8 cellular contexts compared by ENCODE assay signal in the genomic region with DNA sequence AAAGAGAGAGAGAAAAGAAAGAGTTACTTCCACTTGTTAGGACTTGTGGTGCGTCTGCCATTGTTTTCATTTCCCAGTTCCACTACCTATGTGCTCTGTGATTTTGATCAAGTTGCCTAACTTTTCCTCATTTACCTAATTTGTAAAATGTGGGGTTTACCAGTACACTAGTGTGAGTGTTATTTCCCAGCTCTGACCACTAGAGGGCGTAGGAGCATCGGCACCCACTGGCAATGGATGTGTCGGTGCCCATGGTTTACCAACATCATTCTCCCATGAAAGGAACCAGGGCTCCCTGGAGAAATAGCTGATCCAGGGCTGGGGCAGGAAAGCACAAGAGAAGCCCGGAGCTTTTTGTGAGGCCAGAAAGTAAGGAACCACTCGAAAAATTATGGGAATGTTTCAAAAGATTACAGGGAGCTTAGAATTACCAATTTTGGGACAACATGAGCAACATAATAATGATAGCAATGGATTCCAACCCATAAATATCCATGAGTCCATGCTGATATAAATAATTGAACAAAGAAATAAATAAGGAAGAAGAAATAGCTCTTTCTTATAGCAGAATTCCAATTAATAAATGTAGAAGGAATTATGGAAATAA. TPM values are rescaled to one million over a fixed set of nuclear protein-coding genes. Genes with fewer than 3 reads are reported as not detected.
A peak's percentile ranks its signal among the peaks of the same experiment; 100 is the strongest.
DNase-seq lines count a peak whose midpoint lies in the region; ATAC-seq and TF ChIP-seq lines count a peak whose summit lies in the region.

No MANE protein-coding gene starts in this region.

- H3K9me3 ChIP-seq in CD8-positive, alpha-beta memory T cell (ENCODE audit: low read length), result no peaks in the 10 kb centered on the region
- no peaks in the 10 kb centered on the region for H3K9me3 ChIP-seq in OCI-LY7 (ENCODE audit: low read length)
- H3K9me3 ChIP-seq in osteoblast (ENCODE audit: low read depth, low read length), result no peaks in the 10 kb centered on the region

- H4K20me1 ChIP-seq in OCI-LY7 (ENCODE audit: insufficient read depth, low read length) (no peaks in the 10 kb centered on the region), osteoblast (ENCODE audit: insufficient read depth, low read length) (no peaks in the 10 kb centered on the region)

- DNase-seq in CD8-positive, alpha-beta memory T cell, result peak; percentile 45 to 75 (median 60)
- peak; percentile 98 for DNase-seq in HT-29 (ENCODE audit: low spot score)
- DNase-seq in OCI-LY7 (ENCODE audit: low spot score), result peak; percentile 66
- DNase-seq in activated T-helper 1 cell treated with Interleukin-2 at 50 U/mL for 16 hours (ENCODE audit: low read depth), result peak; percentile 44
- peak; percentile 16 for DNase-seq in fibroblast of the conjunctiva (ENCODE audit: low read depth)
- peak; percentile 94 for DNase-seq in osteoblast (ENCODE audit: insufficient read length, low spot score, missing footprints)
- DNase-seq in type B pancreatic cell (ENCODE audit: extremely low spot score, unreplicated experiment), result peak; percentile 40

- H3K4me2 ChIP-seq in OCI-LY7 (ENCODE audit: low read length), result no peak overlapping the region
- H3K4me2 ChIP-seq in osteoblast (ENCODE audit: insufficient read depth, low read length), result no peak overlapping the region

- H3K4me1 ChIP-seq in CD8-positive, alpha-beta memory T cell (ENCODE audit: insufficient read depth, low read length), result peaks cover 28% of the 10 kb centered on the region
- H3K4me1 ChIP-seq in OCI-LY7 (ENCODE audit: insufficient read depth, low read length, poor library complexity, severe bottlenecking), result no peaks in the 10 kb centered on the region
- no peaks in the 10 kb centered on the region for H3K4me1 ChIP-seq in osteoblast (ENCODE audit: insufficient read depth, low read length)

- H3K4me1 Mint-ChIP-seq in CD8-positive, alpha-beta memory T cell, result peaks cover 0 to 9% (median 7%) of the 10 kb centered on the region in 3 donors
- H3K4me1 Mint-ChIP-seq in type B pancreatic cell (ENCODE audit: unreplicated experiment), result no peaks in the 10 kb centered on the region

- H3K27me3 Mint-ChIP-seq in CD8-positive, alpha-beta memory T cell, result peaks cover 14 to 46% of the 10 kb centered on the region in 2 donors
- no peaks in the 10 kb centered on the region for H3K27me3 Mint-ChIP-seq in type B pancreatic cell

- peaks cover 4% of the 10 kb centered on the region for H3K27me3 ChIP-seq in CD8-positive, alpha-beta memory T cell (ENCODE audit: insufficient read depth, low read length, poor library complexity, severe bottlenecking)
- no peaks in the 10 kb centered on the region for H3K27me3 ChIP-seq in osteoblast (ENCODE audit: insufficient read depth, low read length)

- H3K79me2 ChIP-seq in OCI-LY7 (ENCODE audit: insufficient read depth, low read depth, low read length), result no peaks in the 10 kb centered on the region
- no peaks in the 10 kb centered on the region for H3K79me2 ChIP-seq in osteoblast (ENCODE audit: insufficient read depth, low read length)

- BruUV-seq in OCI-LY7 (replicated peaks; lab: Mats Ljungman, UMichigan), result no TSS peak

- H3K27ac ChIP-seq in CD8-positive, alpha-beta memory T cell (ENCODE audit: low read depth, low read length), result no peak overlapping the region
- H3K27ac ChIP-seq in OCI-LY7 (ENCODE audit: low read depth, low read length, poor library complexity, severe bottlenecking), result no peak overlapping the region
- no peak overlapping the region for H3K27ac ChIP-seq in osteoblast (ENCODE audit: low read depth, low read length)

- POLR2A ChIA-PET in CD8-positive, alpha-beta memory T cell (lab: Charles Lee), result no interaction called here
- POLR2A ChIA-PET in OCI-LY7 (lab: Charles Lee), result interaction anchor here (0.6 kb wide), 1 partner anchor 288 kb away, joined by 4 read pairs; no protein-coding TSS in a partner anchor

- H3K4me3 Mint-ChIP-seq in CD8-positive, alpha-beta memory T cell, result no peak overlapping the region
- H3K4me3 Mint-ChIP-seq in type B pancreatic cell, result no peak overlapping the region

- no peaks in the 10 kb centered on the region for H3K9me2 ChIP-seq in OCI-LY7 (ENCODE audit: insufficient read depth, low read length)

- no peaks in the 10 kb centered on the region for H3K36me3 Mint-ChIP-seq in CD8-positive, alpha-beta memory T cell
- no peaks in the 10 kb centered on the region for H3K36me3 Mint-ChIP-seq in type B pancreatic cell

- CTCF ChIA-PET in CD8-positive, alpha-beta memory T cell (lab: Charles Lee), result interaction anchor here (0.7 to 1.9 kb wide), 9 partner anchors 10 to 143 kb away, joined by 3 to 9 read pairs (median 5); no protein-coding TSS in a partner anchor
- CTCF ChIA-PET in OCI-LY7 (lab: Charles Lee; ENCODE audit: unreplicated experiment), result interaction anchor here (0.6 kb wide), 1 partner anchor 349 kb away, joined by 3 read pairs; no protein-coding TSS in a partner anchor

- intact Hi-C loops in OCI-LY7 (cut with micrococcal nuclease; ENCODE audit: unreplicated experiment), result loop anchor here (5.0 kb wide), 2 partner anchors 50 to 105 kb away; no protein-coding TSS in a partner anchor

- no peak overlapping the region for H2AFZ ChIP-seq in OCI-LY7 (ENCODE audit: low read length)
- H2AFZ ChIP-seq in osteoblast (ENCODE audit: low read length), result no peak overlapping the region

- H3K4me3 ChIP-seq in CD8-positive, alpha-beta memory T cell (ENCODE audit: low read length), result no peak overlapping the region
- H3K4me3 ChIP-seq in OCI-LY7 (ENCODE audit: low read depth, low read length, poor library complexity, severe bottlenecking), result no peak overlapping the region
- H3K4me3 ChIP-seq in osteoblast (ENCODE audit: insufficient read depth, low read length), result no peak overlapping the region

- H3K36me3 ChIP-seq in CD8-positive, alpha-beta memory T cell (ENCODE audit: insufficient read depth, low read length), result no peaks in the 10 kb centered on the region
- no peaks in the 10 kb centered on the region for H3K36me3 ChIP-seq in OCI-LY7 (ENCODE audit: insufficient read depth, low read length)
- H3K36me3 ChIP-seq in osteoblast (ENCODE audit: insufficient read depth, low read length), result no peaks in the 10 kb centered on the region

- no peak for ATAC-seq in HG03354 (IDR thresholded peaks at IDR 0.05; ENCODE audit: poor library complexity, severe bottlenecking, unreplicated experiment)

- no peaks in the 10 kb centered on the region for H3K9me3 Mint-ChIP-seq in CD8-positive, alpha-beta memory T cell
- peaks cover 5% of the 10 kb centered on the region for H3K9me3 Mint-ChIP-seq in type B pancreatic cell

- peak; percentile 97 for TF ChIP-seq CTCF in OCI-LY7 (conservative IDR thresholded peaks at IDR 0.05; ENCODE audit: low read length)
- TF ChIP-seq CTCF in osteoblast (IDR thresholded peaks at IDR 0.05; ENCODE audit: extremely low read depth, low read depth, low read length), result peak; percentile 95
- TF ChIP-seq CTCF in type B pancreatic cell (conservative IDR thresholded peaks at IDR 0.05), result peak; percentile 77

- H3K27ac Mint-ChIP-seq in CD8-positive, alpha-beta memory T cell, result peak overlapping the region in 1 of 8 donors; percentile 13
- H3K27ac Mint-ChIP-seq in type B pancreatic cell, result no peak overlapping the region

RNA-seq across cellular contexts. Expression of gene CEACAM4, which starts 15.1 kb away (rescaled TPM):
- total RNA-seq in CD8-positive, alpha-beta memory T cell, result not detected
- polyA plus RNA-seq in CD8-positive, alpha-beta memory T cell, result not detected
- not detected in 2 replicates for total RNA-seq in HT-29 (2014; rRNA removed; shearing (Covaris generic))
- total RNA-seq in OCI-LY7 (2014; rRNA removed; shearing (Covaris generic)), result not detected in 2 replicates
- total RNA-seq in OCI-LY7 (2022) (not detected in 2 replicates), osteoblast (not detected in 2 replicates), type B pancreatic cell (ENCODE audit: low replicate concordance) (not detected in 2 replicates)

RNA-seq across cellular contexts. Expression of gene CEACAM7, which starts 46.1 kb away (rescaled TPM):
- not detected for total RNA-seq in CD8-positive, alpha-beta memory T cell
- not detected for polyA plus RNA-seq in CD8-positive, alpha-beta memory T cell
- 0.92 TPM in 1 of 2 replicates, not detected in the other for total RNA-seq in HT-29 (2014; rRNA removed; shearing (Covaris generic))
- total RNA-seq in OCI-LY7 (2014; rRNA removed; shearing (Covaris generic)), result not detected in 2 replicates
- total RNA-seq in OCI-LY7 (2022) (not detected in 2 replicates), osteoblast (not detected in 2 replicates), type B pancreatic cell (ENCODE audit: low replicate concordance) (4.4 and 8.0 TPM in 2 replicates)

Comparison
In these comparisons a context has a peak if more than half of its experiments do, and no peak if none do; other contexts are left out.
1. DNase-seq: peak in every context shown above with its lines; median percentile 98 in HT-29; 94 in osteoblast; 66 in OCI-LY7; 60 in CD8-positive, alpha-beta memory T cell; 44 in activated T-helper 1 cell treated with Interleukin-2 at 50 U/mL for 16 hours; 40 in type B pancreatic cell; 16 in fibroblast of the conjunctiva.